ENCODE assay signal across 38 cellular contexts in genomic region chr2:187274146-187274545, GRCh38.
"Had no signal": no experiment of that assay in that cellular context is flagged by ENCODE, and none has a peak within 500 bp of the region (broad histone marks: within the 10 kb centered on the region; RNA-seq: fewer than 3 reads in every experiment).

No MANE protein-coding gene starts in this region.

- H3K27me3 ChIP-seq: ascending aorta, body of pancreas, brain microvascular endothelial cell, breast epithelium had no signal

- H3K27ac ChIP-seq: ascending aorta, body of pancreas, brain microvascular endothelial cell, breast epithelium, VCaP had no signal

- H3K36me3 Mint-ChIP-seq: activated CD8-positive, alpha-beta memory T cell treated with anti-CD3 and anti-CD28 coated beads, Interleukin-2, amount 10 ng/mL, durations not matched to agents 7 days and 5 days; activated naive CD4-positive, alpha-beta T cell treated with anti-CD3 and anti-CD28 coated beads, Interleukin-2, amount 10 ng/mL, durations not matched to agents 7 days and 5 days; activated naive CD4-positive, alpha-beta T cell treated with anti-CD3 and anti-CD28 coated beads, Interleukin-2, amount 50 U/mL, for 24 hours; activated naive CD8-positive, alpha-beta T cell; activated naive CD8-positive, alpha-beta T cell treated with anti-CD3 and anti-CD28 coated beads, Interleukin-2, amount 10 ng/mL, durations not matched to agents 7 days and 5 days had no signal

- H3K9me3 Mint-ChIP-seq: activated CD4-positive, alpha-beta memory T cell treated with anti-CD3 and anti-CD28 coated beads, Interleukin-2, amount 10 ng/mL, durations not matched to agents 7 days and 5 days; activated naive CD4-positive, alpha-beta T cell treated with anti-CD3 and anti-CD28 coated beads, Interleukin-2, amount 10 ng/mL, durations not matched to agents 7 days and 5 days; activated naive CD8-positive, alpha-beta T cell treated with anti-CD3 and anti-CD28 coated beads, Interleukin-2, amount 10 ng/mL, durations not matched to agents 7 days and 5 days; activated T-helper 2 cell treated with anti-CD3 and anti-CD28 coated beads, Interferon-gamma antibody, Interleukin-2, Interleukin-4, amounts not matched to agents 10 μg/mL and 5 μg/mL and 100 μg/mL, durations not matched to agents 14 hours and 24 hours and 36 hours; T-helper 1 cell treated with Interleukin-12 subunit alpha and Interleukin-12 subunit beta and Interleukin-4 antibody, amounts not matched to agents 30 μg/mL and 1 μg/mL, for 36 hours; T-helper 2 cell treated with Interferon-gamma antibody and Interleukin-4, amounts not matched to agents 5 μg/mL and 100 μg/mL, for 36 hours had no signal

- H3K4me1 Mint-ChIP-seq: activated B cell treated with CpG ODN at 0.5 μM for 24 hours; activated CD4-positive, alpha-beta memory T cell treated with anti-CD3 and anti-CD28 coated beads, Interleukin-2, amount 10 ng/mL, durations not matched to agents 7 days and 5 days; activated CD4-positive, alpha-beta T cell treated with anti-CD3 and anti-CD28 coated beads for 36 hours; activated CD4-positive, alpha-beta T cell treated with anti-CD3 and anti-CD28 coated beads, Interleukin-2, amount 10 ng/mL, durations not matched to agents 7 days and 5 days; activated CD8-positive, alpha-beta memory T cell treated with anti-CD3 and anti-CD28 coated beads, Interleukin-2, amount 10 ng/mL, durations not matched to agents 7 days and 5 days; activated naive CD4-positive, alpha-beta T cell treated with anti-CD3 and anti-CD28 coated beads, Interleukin-2, amount 10 ng/mL, durations not matched to agents 7 days and 5 days; activated naive CD4-positive, alpha-beta T cell treated with anti-CD3 and anti-CD28 coated beads, Interleukin-2, amount 50 U/mL, for 24 hours; activated naive CD8-positive, alpha-beta T cell treated with anti-CD3 and anti-CD28 coated beads, Interleukin-2, amount 10 ng/mL, durations not matched to agents 7 days and 5 days; activated naive CD8-positive, alpha-beta T cell treated with anti-CD3 and anti-CD28 coated beads, Interleukin-2, amount 50 U/mL, for 24 hours had no signal

- DNase-seq: activated B cell treated with CpG ODN at 0.5 μM for 24 hours; activated CD4-positive, alpha-beta memory T cell treated with anti-CD3 and anti-CD28 coated beads, Interleukin-2, amount 10 ng/mL, durations not matched to agents 7 days and 5 days; activated CD4-positive, alpha-beta T cell treated with anti-CD3 and anti-CD28 coated beads for 1 hour; activated CD4-positive, alpha-beta T cell treated with anti-CD3 and anti-CD28 coated beads for 36 hours; activated CD4-positive, alpha-beta T cell treated with anti-CD3 and anti-CD28 coated beads for 48 hours; activated CD4-positive, alpha-beta T cell treated with anti-CD3 and anti-CD28 coated beads, Interleukin-2, amount 10 ng/mL, durations not matched to agents 7 days and 5 days; activated CD4-positive, alpha-beta T cell treated with anti-CD3 and anti-CD28 coated beads, Interleukin-2, amount 50 U/mL, for 48 hours; activated CD8-positive, alpha-beta memory T cell treated with anti-CD3 and anti-CD28 coated beads for 24 hours; activated CD8-positive, alpha-beta memory T cell treated with anti-CD3 and anti-CD28 coated beads, Interleukin-2, amount 10 ng/mL, durations not matched to agents 7 days and 5 days; activated CD8-positive, alpha-beta memory T cell treated with anti-CD3 and anti-CD28 coated beads, Interleukin-2, amount 50 U/mL, for 48 hours; activated CD8-positive, alpha-beta T cell treated with anti-CD3 and anti-CD28 coated beads, Interleukin-2, amount 10 ng/mL, durations not matched to agents 7 days and 5 days; activated effector memory CD4-positive, alpha-beta T cell treated with Interleukin-2 at 50 U/mL for 16 hours; activated gamma-delta T cell; activated naive CD4-positive, alpha-beta T cell treated with anti-CD3 and anti-CD28 coated beads, Interleukin-2, amount 10 ng/mL, durations not matched to agents 7 days and 5 days; activated naive CD4-positive, alpha-beta T cell treated with Interleukin-2 at 50 U/mL for 16 hours; activated naive CD8-positive, alpha-beta T cell treated with anti-CD3 and anti-CD28 coated beads, Interleukin-2, amount 10 ng/mL, durations not matched to agents 7 days and 5 days; activated naive CD8-positive, alpha-beta T cell treated with anti-CD3 and anti-CD28 coated beads, Interleukin-2, amount 50 U/mL, for 24 hours; activated T-cell treated with anti-CD3 and anti-CD28 coated beads, Interleukin-2, amount 50 U/mL, for 24 hours; activated T-cell treated with anti-CD3 and anti-CD28 coated beads, Interleukin-2, amount 50 U/mL, for 48 hours; amygdala; anterior cingulate cortex; body of pancreas; brain microvascular endothelial cell; central memory CD4-positive, alpha-beta T cell; T-helper 1 cell; T-helper 2 cell; T-helper 9 cell had no signal

- H3K9me3 ChIP-seq: ascending aorta, body of pancreas had no signal

- H3K27ac Mint-ChIP-seq: activated B cell treated with CpG ODN at 0.5 μM for 24 hours; activated CD4-positive, alpha-beta memory T cell treated with anti-CD3 and anti-CD28 coated beads, Interleukin-2, amount 10 ng/mL, durations not matched to agents 7 days and 5 days; activated CD4-positive, alpha-beta T cell treated with anti-CD3 and anti-CD28 coated beads for 36 hours; activated CD4-positive, alpha-beta T cell treated with anti-CD3 and anti-CD28 coated beads, Interleukin-2, amount 10 ng/mL, durations not matched to agents 7 days and 5 days; activated CD8-positive, alpha-beta memory T cell treated with anti-CD3 and anti-CD28 coated beads, Interleukin-2, amount 10 ng/mL, durations not matched to agents 7 days and 5 days; activated CD8-positive, alpha-beta T cell treated with anti-CD3 and anti-CD28 coated beads, Interleukin-2, amount 10 ng/mL, durations not matched to agents 7 days and 5 days; activated naive CD4-positive, alpha-beta T cell treated with anti-CD3 and anti-CD28 coated beads, Interleukin-2, amount 10 ng/mL, durations not matched to agents 7 days and 5 days; activated naive CD4-positive, alpha-beta T cell treated with anti-CD3 and anti-CD28 coated beads, Interleukin-2, amount 50 U/mL, for 24 hours; activated naive CD8-positive, alpha-beta T cell; activated naive CD8-positive, alpha-beta T cell treated with anti-CD3 and anti-CD28 coated beads, Interleukin-2, amount 10 ng/mL, durations not matched to agents 7 days and 5 days; activated naive CD8-positive, alpha-beta T cell treated with anti-CD3 and anti-CD28 coated beads, Interleukin-2, amount 50 U/mL, for 24 hours; activated T-cell treated with anti-CD3 and anti-CD28 coated beads, Interleukin-2, amount 50 U/mL, for 24 hours; activated T-helper 2 cell treated with anti-CD3 and anti-CD28 coated beads, Interferon-gamma antibody, Interleukin-2, Interleukin-4, amounts not matched to agents 10 μg/mL and 5 μg/mL and 100 μg/mL, durations not matched to agents 14 hours and 24 hours and 36 hours; T-helper 1 cell treated with Interleukin-12 subunit alpha and Interleukin-12 subunit beta and Interleukin-4 antibody, amounts not matched to agents 30 μg/mL and 1 μg/mL, for 36 hours; T-helper 2 cell treated with Interferon-gamma antibody and Interleukin-4, amounts not matched to agents 5 μg/mL and 100 μg/mL, for 36 hours had no signal

- ATAC-seq: activated CD4-positive, alpha-beta T cell treated with anti-CD3 and anti-CD28 coated beads for 36 hours; activated CD4-positive, CD25-positive, alpha-beta regulatory T cell treated with anti-CD3 and anti-CD28 coated beads, Interleukin-2, amount 50 U/mL, for 24 hours; activated CD8-positive, alpha-beta memory T cell treated with anti-CD3 and anti-CD28 coated beads, Interleukin-2, amount 10 ng/mL, durations not matched to agents 7 days and 5 days; activated CD8-positive, alpha-beta T cell treated with anti-CD3 and anti-CD28 coated beads, Interleukin-2, amount 10 ng/mL, durations not matched to agents 7 days and 5 days; activated naive CD8-positive, alpha-beta T cell treated with anti-CD3 and anti-CD28 coated beads, Interleukin-2, amount 50 U/mL, for 24 hours; body of pancreas had no signal

- H3K4me3 Mint-ChIP-seq: activated B cell treated with CpG ODN at 0.5 μM for 24 hours; activated CD4-positive, alpha-beta memory T cell treated with anti-CD3 and anti-CD28 coated beads, Interleukin-2, amount 10 ng/mL, durations not matched to agents 7 days and 5 days; activated CD4-positive, alpha-beta T cell treated with anti-CD3 and anti-CD28 coated beads for 36 hours; activated CD4-positive, alpha-beta T cell treated with anti-CD3 and anti-CD28 coated beads, Interleukin-2, amount 10 ng/mL, durations not matched to agents 7 days and 5 days; activated CD8-positive, alpha-beta memory T cell treated with anti-CD3 and anti-CD28 coated beads, Interleukin-2, amount 10 ng/mL, durations not matched to agents 7 days and 5 days; activated CD8-positive, alpha-beta T cell treated with anti-CD3 and anti-CD28 coated beads, Interleukin-2, amount 10 ng/mL, durations not matched to agents 7 days and 5 days; activated naive CD4-positive, alpha-beta T cell treated with anti-CD3 and anti-CD28 coated beads, Interleukin-2, amount 10 ng/mL, durations not matched to agents 7 days and 5 days; activated naive CD4-positive, alpha-beta T cell treated with anti-CD3 and anti-CD28 coated beads, Interleukin-2, amount 50 U/mL, for 24 hours; activated naive CD8-positive, alpha-beta T cell; activated naive CD8-positive, alpha-beta T cell treated with anti-CD3 and anti-CD28 coated beads, Interleukin-2, amount 10 ng/mL, durations not matched to agents 7 days and 5 days; activated naive CD8-positive, alpha-beta T cell treated with anti-CD3 and anti-CD28 coated beads, Interleukin-2, amount 50 U/mL, for 24 hours; activated T-cell treated with anti-CD3 and anti-CD28 coated beads, Interleukin-2, amount 50 U/mL, for 24 hours; T-helper 1 cell treated with Interleukin-12 subunit alpha and Interleukin-12 subunit beta and Interleukin-4 antibody, amounts not matched to agents 30 μg/mL and 1 μg/mL, for 36 hours; T-helper 2 cell treated with Interferon-gamma antibody and Interleukin-4, amounts not matched to agents 5 μg/mL and 100 μg/mL, for 36 hours had no signal

- H3K27me3 Mint-ChIP-seq: activated B cell treated with CpG ODN at 0.5 μM for 24 hours; activated CD4-positive, alpha-beta memory T cell treated with anti-CD3 and anti-CD28 coated beads, Interleukin-2, amount 10 ng/mL, durations not matched to agents 7 days and 5 days; activated CD4-positive, alpha-beta T cell treated with anti-CD3 and anti-CD28 coated beads for 36 hours; activated CD4-positive, alpha-beta T cell treated with anti-CD3 and anti-CD28 coated beads, Interleukin-2, amount 10 ng/mL, durations not matched to agents 7 days and 5 days; activated CD8-positive, alpha-beta memory T cell treated with anti-CD3 and anti-CD28 coated beads, Interleukin-2, amount 10 ng/mL, durations not matched to agents 7 days and 5 days; activated naive CD4-positive, alpha-beta T cell treated with anti-CD3 and anti-CD28 coated beads, Interleukin-2, amount 10 ng/mL, durations not matched to agents 7 days and 5 days; activated naive CD4-positive, alpha-beta T cell treated with anti-CD3 and anti-CD28 coated beads, Interleukin-2, amount 50 U/mL, for 24 hours; activated naive CD8-positive, alpha-beta T cell; activated naive CD8-positive, alpha-beta T cell treated with anti-CD3 and anti-CD28 coated beads, Interleukin-2, amount 10 ng/mL, durations not matched to agents 7 days and 5 days; activated naive CD8-positive, alpha-beta T cell treated with anti-CD3 and anti-CD28 coated beads, Interleukin-2, amount 50 U/mL, for 24 hours; activated T-cell treated with anti-CD3 and anti-CD28 coated beads, Interleukin-2, amount 50 U/mL, for 24 hours had no signal

- FAIRE-seq: colon, TTC549 had no signal

- H3K4me1 ChIP-seq: ascending aorta, body of pancreas, breast epithelium had no signal

- H3K4me3 ChIP-seq: ascending aorta, body of pancreas, breast epithelium had no signal

- H3K36me3 ChIP-seq: ascending aorta, brain microvascular endothelial cell, breast epithelium had no signal
